ENCODE assay signal across 1 cellular context in genomic region chr12:23556661-23557060, GRCh38.
TF ChIP-seq lines count a peak whose summit lies in the region.

No MANE protein-coding gene starts in this region.

TF ChIP-seq in K562, 482 proteins besides CTCF, POLR2A, EP300 and RAD21 (continued from another document and continues in another):
- TF ChIP-seq ID3 (CRISPR knock-in tag; IDR thresholded peaks at IDR 0.05) (no peak), ID3 (tag; IDR thresholded peaks at IDR 0.05) (peak; percentile 74; the same call in 1 of the 2 replicates), ZNF592 (IDR thresholded peaks at IDR 0.05) (peak; percentile 85), ARID4B (CRISPR knock-in tag; IDR thresholded peaks at IDR 0.05) (no peak), ERF (CRISPR knock-in tag; IDR thresholded peaks at IDR 0.05) (no peak), PBX2 (CRISPR knock-in tag; IDR thresholded peaks at IDR 0.05; ENCODE audit: low read depth) (no peak), PBX2 (tag; conservative IDR thresholded peaks at IDR 0.05; ENCODE audit: low read depth) (peak; percentile 77), FOXJ2 (tag; IDR thresholded peaks at IDR 0.05) (no peak; the same call in 1 of the 2 replicates), TBL1XR1 (IDR thresholded peaks at IDR 0.05; ENCODE audit: low read length in 2 of 2) (peak in 1 of 2 experiments; percentile 60; a peak in 2 of 4 replicates), NBN (IDR thresholded peaks at IDR 0.05; ENCODE audit: low read depth) (peak; percentile 32; the same call in 1 of the 2 replicates), OTX1 (CRISPR knock-in tag; IDR thresholded peaks at IDR 0.05) (no peak), GATAD2B (IDR thresholded peaks at IDR 0.05; ENCODE audit: borderline replicate concordance) (peak; percentile 33; the same call in 1 of the 2 replicates), JUN (IDR thresholded peaks at IDR 0.05; ENCODE audit: borderline replicate concordance, low read depth, low read length) (no peak), JUN (CRISPR knock-in tag; IDR thresholded peaks at IDR 0.05; ENCODE audit: borderline replicate concordance) (no peak), HDAC2 (IDR thresholded peaks at IDR 0.05) (0 out of 2 replicates have a peak, but pooled peaks have one; percentile 35), TCF3 (CRISPR knock-in tag; IDR thresholded peaks at IDR 0.05) (peak; percentile 61), SMARCA5 (IDR thresholded peaks at IDR 0.05) (no peak), ZNF778 (CRISPR knock-in tag; IDR thresholded peaks at IDR 0.05) (no peak), TRIM24 (IDR thresholded peaks at IDR 0.05) (0 out of 4 replicates have a peak, but pooled peaks of 1 of the 2 experiments have one; percentile 24), GATA2 (CRISPR knock-in tag; IDR thresholded peaks at IDR 0.05) (peak; percentile 40; the same call in 1 of the 2 replicates), CHAMP1 (IDR thresholded peaks at IDR 0.05) (0 out of 2 replicates have a peak, but pooled peaks have one; percentile 61), ZNF589 (CRISPR knock-in tag; IDR thresholded peaks at IDR 0.05; ENCODE audit: low read depth) (no peak), SMAD4 (CRISPR knock-in tag; conservative IDR thresholded peaks at IDR 0.05) (0 out of 2 replicates have a peak, but pooled peaks have one; percentile 30), MGA (IDR thresholded peaks at IDR 0.05) (peak; percentile 72), SMARCC2 (IDR thresholded peaks at IDR 0.05; ENCODE audit: low read depth) (no peak)
